In genomic region chr2:70484086-70484485, GRCh38 we compare ENCODE assay signal across 18 cellular contexts.
A peak's percentile ranks its signal among the peaks of the same experiment; 100 is the strongest.
DNase-seq lines count a peak whose midpoint lies in the region; FAIRE-seq and TF ChIP-seq lines count a peak whose summit lies in the region.
"Had no signal": no experiment of that assay in that cellular context is flagged by ENCODE, and none has a peak within 500 bp of the region (broad histone marks: within the 10 kb centered on the region; RNA-seq: fewer than 3 reads in every experiment).

No MANE protein-coding gene starts in this region.

- no peak overlapping the region for H4K12ac ChIP-seq in trophoblast cell (ENCODE audit: low read depth, low read length)

- WGBS in trophoblast cell (ENCODE audit: extremely low coverage, insufficient coverage, insufficient read length) = no CpG with 5 or more reads among the region's 1 CpG
- 86 to 100% methylated on average over 1 of the region's 1 CpG for WGBS in transverse colon (ENCODE audit: low coverage in 1 of 2), 2 donors

- no peak overlapping the region for H3K4me3 ChIP-seq in trophoblast cell (ENCODE audit: low read depth, low read length)
- H3K4me3 ChIP-seq in transverse colon = no peak overlapping the region
- H3K4me3 ChIP-seq: BLaER1 had no signal

- H3K79me1 ChIP-seq in trophoblast cell (ENCODE audit: low read length) = no peaks in the 10 kb centered on the region

- H3K18ac ChIP-seq in trophoblast cell (ENCODE audit: low read length) = no peak overlapping the region

- CTCF ChIA-PET in RWPE1 (lab: Yijun Ruan, JAX) = no interaction called here

- intact Hi-C loops in transverse colon (cut with DNase I; ENCODE audit: low total_unique reads) = no loop called here

- no peak overlapping the region for H2BK5ac ChIP-seq in trophoblast cell (ENCODE audit: low read depth, low read length, poor library complexity)

- POLR2A ChIA-PET in RWPE1 (lab: Yijun Ruan, JAX; ENCODE audit: low non-redundant PET) = no interaction called here

- H3K4me1 ChIP-seq in trophoblast cell (ENCODE audit: control insufficient read depth in 1 of 2, insufficient read depth in 2 of 2, low read length in 2 of 2) (no peaks in the 10 kb centered on the region), transverse colon (peaks cover 0 to 4% (median 0%) of the 10 kb centered on the region in 4 donors)
- H3K4me1 ChIP-seq: BLaER1, Caco-2 had no signal

- H3K79me2 ChIP-seq in trophoblast cell (ENCODE audit: control insufficient read depth, insufficient read depth, low read length, poor library complexity) = no peaks in the 10 kb centered on the region

- TF ChIP-seq POLR2A in transverse colon (IDR thresholded peaks at IDR 0.05) = no peak

- no peak overlapping the region for H3K9ac ChIP-seq in trophoblast cell (ENCODE audit: low read length)
- H3K9ac ChIP-seq: BLaER1 had no signal

- DNase-seq in RWPE1 (ENCODE audit: low spot score) (peak; percentile 20), epithelial cell of prostate (ENCODE audit: low read depth, low spot score) (no peak), trophoblast cell (peak; percentile 51 to 89), anterior cingulate cortex (lab: John Stamatoyannopoulos, UW) (no peak), transverse colon (no peak), urothelium cell line (ENCODE audit: low spot score) (no peak)
- DNase-seq: Caco-2; CD4-positive, CD25-positive, alpha-beta regulatory T cell; CD8-positive, alpha-beta T cell; DMS153; DND-41; H7; HCEC 1CT had no signal

- no peaks in the 10 kb centered on the region for H3K9me3 ChIP-seq in trophoblast cell (ENCODE audit: insufficient read depth, low read depth, low read length)
- no peaks in the 10 kb centered on the region for H3K9me3 ChIP-seq in transverse colon
- H3K9me3 ChIP-seq: Caco-2 had no signal

- H3K36me3 ChIP-seq in trophoblast cell (ENCODE audit: control insufficient read depth in 1 of 2, insufficient read depth in 2 of 2, low read length in 2 of 2) (no peaks in the 10 kb centered on the region), transverse colon (no peaks in the 10 kb centered on the region)
- H3K36me3 ChIP-seq: BLaER1 had no signal

- in situ Hi-C loops in transverse colon (cut with MboI; ENCODE audit: low pct_ligation_motif_present in 1 of 4, low pct_unique_long_range_greater_than_20kb in 1 of 4, low sequenced_read_pairs in 3 of 4) = no loop called here

- no peak overlapping the region for H4K8ac ChIP-seq in trophoblast cell (ENCODE audit: low read depth, low read length)

- no peak overlapping the region for H3K14ac ChIP-seq in trophoblast cell (ENCODE audit: low read length)

- no peak overlapping the region for H3K4ac ChIP-seq in trophoblast cell (ENCODE audit: low read depth, low read length)

- no peak for FAIRE-seq in urothelium cell line (lab: Jason Lieb, UNC)
- FAIRE-seq: G401.6, GM12892, H1 had no signal

- no peak for TF ChIP-seq EP300 in transverse colon (IDR thresholded peaks at IDR 0.05; ENCODE audit: low read depth)

- no peak overlapping the region for H2AK5ac ChIP-seq in trophoblast cell (ENCODE audit: low read length)

- H2AFZ ChIP-seq in trophoblast cell (ENCODE audit: insufficient read depth, low read length, poor library complexity) = no peak overlapping the region

- H3K27ac ChIP-seq in RWPE1 = no peak overlapping the region
- peak overlapping the region; percentile 28 for H3K27ac ChIP-seq in epithelial cell of prostate
- no peak overlapping the region for H3K27ac ChIP-seq in trophoblast cell (ENCODE audit: low read depth, low read length)
- H3K27ac ChIP-seq in transverse colon = no peak overlapping the region
- H3K27ac ChIP-seq: BLaER1, C4-2B had no signal

- no peak overlapping the region for H3K23ac ChIP-seq in trophoblast cell (ENCODE audit: low read length)

- H2BK120ac ChIP-seq in trophoblast cell (ENCODE audit: insufficient read depth, low read length, poor library complexity) = no peak overlapping the region

- no peak overlapping the region for H3K4me2 ChIP-seq in trophoblast cell (ENCODE audit: low read length)
- H3K4me2 ChIP-seq: BLaER1 had no signal

- no peak for TF ChIP-seq CTCF in RWPE1 (conservative IDR thresholded peaks at IDR 0.05; ENCODE audit: low read depth)
- TF ChIP-seq CTCF in transverse colon (IDR thresholded peaks at IDR 0.05) = no peak

- H3K27me3 ChIP-seq in trophoblast cell (ENCODE audit: insufficient read depth, low read length) (no peaks in the 10 kb centered on the region), transverse colon (no peaks in the 10 kb centered on the region)
- H3K27me3 ChIP-seq: BLaER1 had no signal

- no peak overlapping the region for H4K91ac ChIP-seq in trophoblast cell (ENCODE audit: low read depth, low read length)

- no peak overlapping the region for H2BK12ac ChIP-seq in trophoblast cell (ENCODE audit: low read length)

Comparison
In these comparisons a context has a peak if more than half of its experiments do, and no peak if none do; other contexts are left out.
1. DNase-seq: peak in RWPE1 (single experiment) and trophoblast cell (2 of 2); none in epithelial cell of prostate (single experiment), anterior cingulate cortex (0 of 58), transverse colon (single experiment) and urothelium cell line (single experiment).